12 cellular contexts compared by ENCODE assay signal in the genomic region with DNA sequence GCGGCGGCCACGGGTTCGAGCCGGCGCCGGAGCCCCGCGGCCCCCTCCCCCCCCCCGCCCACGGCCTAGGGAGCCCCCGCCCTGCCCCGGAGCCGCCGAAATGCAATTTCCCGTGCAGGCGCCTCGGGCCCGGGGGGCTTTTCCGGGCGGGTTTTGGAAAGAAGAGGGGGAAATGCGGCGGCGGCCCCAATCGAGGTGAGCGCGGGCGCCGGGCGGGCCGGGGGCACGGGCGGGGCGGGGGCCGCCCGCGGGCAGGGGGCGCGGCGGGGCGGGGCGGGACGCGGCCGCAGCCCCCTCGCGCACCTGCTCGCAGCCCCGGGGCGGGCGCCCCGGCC. TPM values are rescaled to one million over a fixed set of nuclear protein-coding genes. Genes with fewer than 3 reads are reported as not detected.
DNase-seq lines count a peak whose midpoint lies in the region; ATAC-seq, FAIRE-seq and TF ChIP-seq lines count a peak whose summit lies in the region.
"Had no signal": no experiment of that assay in that cellular context is flagged by ENCODE, and none has a peak within 500 bp of the region (broad histone marks: within the 10 kb centered on the region; RNA-seq: fewer than 3 reads in every experiment).

No MANE protein-coding gene starts in this region.

- TF ChIP-seq RAD21 in A549 (conservative IDR thresholded peaks at IDR 0.05 in 1 of 2, IDR thresholded peaks at IDR 0.05 in 1 of 2) = no peak

- TF ChIP-seq EP300 in A549 (IDR thresholded peaks at IDR 0.05) = no peak

- H3F3A ChIP-seq in neural progenitor cell (ENCODE audit: low read depth) = peaks cover 23% of the 10 kb centered on the region

- POLR2A ChIA-PET in A549 (lab: Yijun Ruan, JAX) = no interaction called here
- POLR2A ChIA-PET in HEK293 (lab: Yijun Ruan, JAX) = interaction anchor here (0.6 kb wide), 1 partner anchor 195 kb away, joined by 3 read pairs; no protein-coding TSS in a partner anchor

- H3K4me1 Mint-ChIP-seq in chondrocyte (ENCODE audit: low read depth) = peaks cover 46% of the 10 kb centered on the region
- peaks cover 34% of the 10 kb centered on the region for H3K4me1 Mint-ChIP-seq in neural progenitor cell

- H3K27ac ChIP-seq in A549 (peak overlapping the region; percentile 91 to 96), HEK293 (ENCODE audit: extremely low read depth, low read depth, low read length) (peak overlapping the region; percentile 65; the same call in 1 of the 2 replicates), neural progenitor cell (no peak overlapping the region)

- FAIRE-seq in A549 (lab: Jason Lieb, UNC) = no peak
- FAIRE-seq: endometrium had no signal

- no peaks in the 10 kb centered on the region for H3K27me3 Mint-ChIP-seq in chondrocyte (ENCODE audit: low read depth)
- peaks cover 33% of the 10 kb centered on the region for H3K27me3 Mint-ChIP-seq in neural progenitor cell (ENCODE audit: insufficient read depth, low read depth)

- H4K20me1 ChIP-seq in neural progenitor cell (ENCODE audit: low read depth) = peaks cover 5% of the 10 kb centered on the region

- TF ChIP-seq CTCF in A549 (IDR thresholded peaks at IDR 0.05) = no peak
- no peak for TF ChIP-seq CTCF in HEK293 (tag by site-specific recombination; IDR thresholded peaks at IDR 0.05)
- no peak for TF ChIP-seq CTCF in chondrocyte (IDR thresholded peaks at IDR 0.05)
- TF ChIP-seq CTCF in neural progenitor cell (IDR thresholded peaks at IDR 0.05) = no peak

- no peak for ATAC-seq in A549
- no peak for ATAC-seq in HG03039 (IDR thresholded peaks at IDR 0.05; ENCODE audit: unreplicated experiment)

- H3K9me3 ChIP-seq in A549 (no peaks in the 10 kb centered on the region), HEK293 (ENCODE audit: control insufficient read depth, insufficient read depth, low read depth, low read length) (no peaks in the 10 kb centered on the region), neural progenitor cell (ENCODE audit: low read depth) (no peaks in the 10 kb centered on the region)

- no peaks in the 10 kb centered on the region; a peak in 1 of 3 replicates for H3K36me3 ChIP-seq in HEK293 (ENCODE audit: control insufficient read depth in 2 of 2, insufficient read depth in 1 of 2, low read length in 2 of 2)
- no peaks in the 10 kb centered on the region for H3K36me3 ChIP-seq in neural progenitor cell

- CTCF ChIA-PET in A549 (lab: Yijun Ruan, JAX) = interaction anchor here (1.0 to 20.6 kb wide), 5 partner anchors 15 to 81 kb away, joined by 3 to 271 read pairs (median 48); partner anchors contain the start of gene ZSWIM4
- CTCF ChIA-PET in HEK293 (lab: Yijun Ruan, JAX) = interaction anchor here (1.9 kb wide), 1 partner anchor 44 kb away, joined by 4 read pairs; no protein-coding TSS in a partner anchor

- no peak for DNase-seq in A549 (ENCODE audit: low read depth in 1 of 2, low spot score in 1 of 2)
- DNase-seq in chondrocyte (ENCODE audit: low spot score) = no peak
- DNase-seq in neural progenitor cell (ENCODE audit: low spot score) = no peak
- no peak for DNase-seq in stimulated activated naive CD4-positive, alpha-beta T cell (lab: John Stamatoyannopoulos, UW)
- DNase-seq in NCI-H2081 (lab: John Stamatoyannopoulos, UW) = no peak
- no peak for DNase-seq in activated T-cell treated with anti-CD3 and anti-CD28 coated beads, Interleukin-2, amount 50 U/mL, for 48 hours
- DNase-seq: MM.1S, SHP77 treated with DMSO at 0.1 percent for 48 hours had no signal

- H3K9ac ChIP-seq in neural progenitor cell = no peak overlapping the region

- H3K4me2 ChIP-seq in A549 (peak overlapping the region; percentile 97), neural progenitor cell (peak overlapping the region; percentile 86)

- no CpG with 5 or more reads among the region's 52 CpGs for WGBS in A549 (ENCODE audit: missing lambda C conversion rate)

- no peak for TF ChIP-seq POLR2A in A549 (IDR thresholded peaks at IDR 0.05; ENCODE audit: low read length)

- no peak overlapping the region for H2AFZ ChIP-seq in neural progenitor cell (replicated peaks)

- H3K4me3 ChIP-seq in A549 (peak overlapping the region; percentile 88), HEK293 (ENCODE audit: low read depth, low read length) (peak overlapping the region; percentile 60), neural progenitor cell (peak overlapping the region; percentile 61)

- peak overlapping the region; percentile 45 for H3K4me3 Mint-ChIP-seq in chondrocyte (ENCODE audit: unreplicated experiment)
- no peak overlapping the region for H3K4me3 Mint-ChIP-seq in neural progenitor cell

- H3K27me3 ChIP-seq in neural progenitor cell = peaks cover 83% of the 10 kb centered on the region

- H3K27ac Mint-ChIP-seq in chondrocyte (ENCODE audit: unreplicated experiment) (no peak overlapping the region), neural progenitor cell (no peak overlapping the region)

- no peaks in the 10 kb centered on the region for H3K9me3 Mint-ChIP-seq in chondrocyte (ENCODE audit: low read depth)
- H3K9me3 Mint-ChIP-seq in neural progenitor cell = no peaks in the 10 kb centered on the region
- H3K9me3 Mint-ChIP-seq: CD8-positive, alpha-beta memory T cell had no signal

- no peaks in the 10 kb centered on the region for H3K79me2 ChIP-seq in neural progenitor cell (ENCODE audit: low read depth)

- H3K4me1 ChIP-seq in A549 (peaks cover 43% of the 10 kb centered on the region), HEK293 (ENCODE audit: control insufficient read depth, insufficient read depth, low read length) (no peaks in the 10 kb centered on the region; the same call in 1 of the 2 replicates), neural progenitor cell (peaks cover 6% of the 10 kb centered on the region)

- H3K36me3 Mint-ChIP-seq in chondrocyte (ENCODE audit: low read depth) = no peaks in the 10 kb centered on the region
- peaks cover 2% of the 10 kb centered on the region for H3K36me3 Mint-ChIP-seq in neural progenitor cell

TF ChIP-seq in A549, 52 proteins besides CTCF, POLR2A, EP300 and RAD21 (continues in another document):
- TF ChIP-seq TP53 (CRISPR knock-in tag; IDR thresholded peaks at IDR 0.05) = no peak
- no peak for TF ChIP-seq ZSCAN20 (CRISPR knock-in tag; IDR thresholded peaks at IDR 0.05)
- TF ChIP-seq, protein P1, sequence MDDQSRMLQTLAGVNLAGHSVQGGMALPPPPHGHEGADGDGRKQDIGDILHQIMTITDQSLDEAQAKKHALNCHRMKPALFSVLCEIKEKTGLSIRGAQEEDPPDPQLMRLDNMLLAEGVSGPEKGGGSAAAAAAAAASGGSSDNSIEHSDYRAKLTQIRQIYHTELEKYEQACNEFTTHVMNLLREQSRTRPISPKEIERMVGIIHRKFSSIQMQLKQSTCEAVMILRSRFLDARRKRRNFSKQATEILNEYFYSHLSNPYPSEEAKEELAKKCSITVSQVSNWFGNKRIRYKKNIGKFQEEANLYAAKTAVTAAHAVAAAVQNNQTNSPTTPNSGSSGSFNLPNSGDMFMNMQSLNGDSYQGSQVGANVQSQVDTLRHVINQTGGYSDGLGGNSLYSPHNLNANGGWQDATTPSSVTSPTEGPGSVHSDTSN (IDR thresholded peaks at IDR 0.05) = no peak
- TF ChIP-seq CBX8 (IDR thresholded peaks at IDR 0.05) = no peak
- no peak for TF ChIP-seq ZNF302 (CRISPR knock-in tag; IDR thresholded peaks at IDR 0.05)
- TF ChIP-seq BHLHE40 (IDR thresholded peaks at IDR 0.05; ENCODE audit: low read depth, low read length) = no peak
- TF ChIP-seq PHF8 (IDR thresholded peaks at IDR 0.05; ENCODE audit: borderline replicate concordance, low read depth) = no peak
- TF ChIP-seq HOXA7 (CRISPR knock-in tag; IDR thresholded peaks at IDR 0.05) = no peak

TF ChIP-seq in HEK293, 187 proteins besides CTCF, POLR2A, EP300 and RAD21 (continues in another document):
- TF ChIP-seq KLF10 (tag by site-specific recombination; IDR thresholded peaks at IDR 0.05) = no peak
- TF ChIP-seq ZNF211 (tag by site-specific recombination; IDR thresholded peaks at IDR 0.05; ENCODE audit: low read depth) = no peak
- TF ChIP-seq, protein P2, sequence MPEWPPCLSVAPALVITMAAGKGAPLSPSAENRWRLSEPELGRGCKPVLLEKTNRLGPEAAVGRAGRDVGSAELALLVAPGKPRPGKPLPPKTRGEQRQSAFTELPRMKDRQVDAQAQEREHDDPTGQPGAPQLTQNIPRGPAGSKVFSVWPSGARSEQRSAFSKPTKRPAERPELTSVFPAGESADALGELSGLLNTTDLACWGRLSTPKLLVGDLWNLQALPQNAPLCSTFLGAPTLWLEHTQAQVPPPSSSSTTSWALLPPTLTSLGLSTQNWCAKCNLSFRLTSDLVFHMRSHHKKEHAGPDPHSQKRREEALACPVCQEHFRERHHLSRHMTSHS (tag by site-specific recombination; IDR thresholded peaks at IDR 0.05) = no peak
- TF ChIP-seq ZNF549 (tag by site-specific recombination; IDR thresholded peaks at IDR 0.05) = no peak
- TF ChIP-seq OVOL3 (tag by site-specific recombination; IDR thresholded peaks at IDR 0.05) = no peak
- no peak for TF ChIP-seq ZNF214 (tag by site-specific recombination; IDR thresholded peaks at IDR 0.05; ENCODE audit: borderline replicate concordance)
- no peak for TF ChIP-seq MEIS1 (CRISPR knock-in tag; IDR thresholded peaks at IDR 0.05; ENCODE audit: borderline replicate concordance)
- TF ChIP-seq ZFP69B (tag by site-specific recombination; IDR thresholded peaks at IDR 0.05) = no peak

RNA-seq across cellular contexts. Expression of gene NANOS3, which starts 11.7 kb away (rescaled TPM):
- polyA plus RNA-seq in A549 (2011; rRNA removed) (0.31 and 0.53 TPM in 2 replicates), A549 (2017; fragmentation: RNase III; extraction: RNeasy Plus Mini Kit Qiagen cat#74134 plus additional on column Dnase treatment) (0.78 to 1.2 TPM (median 1.1 TPM) in 3 replicates)
- polyA plus RNA-seq in A549 (2012; cell fraction: cytosol; rRNA removed) = 0.79 and 1.8 TPM in 2 replicates
- 2.4 and 2.7 TPM in 2 replicates for polyA plus RNA-seq in A549 (2012; cell fraction: nucleus; rRNA removed)
- polyA minus RNA-seq in A549 (2011; rRNA and poly(A)+ RNA removed) = not detected in 2 replicates
- total RNA-seq in chondrocyte (4.4 to 6.7 TPM (median 4.7 TPM) in 3 replicates), neural progenitor cell (ENCODE audit: low replicate concordance) (not detected in 2 replicates)
- polyA plus RNA-seq: CD8-positive, alpha-beta memory T cell had no signal

RNA-seq across cellular contexts. Expression of gene BRME1, which starts 40.7 kb away (rescaled TPM):
- polyA plus RNA-seq in A549 (2011; rRNA removed) (0.09 and 0.12 TPM in 2 replicates), A549 (2017; fragmentation: RNase III; extraction: RNeasy Plus Mini Kit Qiagen cat#74134 plus additional on column Dnase treatment) (1.1 to 2.3 TPM (median 1.2 TPM) in 3 replicates)
- polyA plus RNA-seq in A549 (2012; cell fraction: cytosol; rRNA removed) = 0.21 and 0.31 TPM in 2 replicates
- 0.92 and 1.1 TPM in 2 replicates for polyA plus RNA-seq in A549 (2012; cell fraction: nucleus; rRNA removed)
- 0.29 TPM in 2 replicates for polyA minus RNA-seq in A549 (2011; rRNA and poly(A)+ RNA removed)
- total RNA-seq in chondrocyte (2.9 to 3.5 TPM (median 3.0 TPM) in 3 replicates), neural progenitor cell (ENCODE audit: low replicate concordance) (0.49 and 4.1 TPM in 2 replicates)

RNA-seq across cellular contexts. Expression of gene CC2D1A, which starts 40.8 kb away (rescaled TPM):
- 4.7 and 4.8 TPM in 2 replicates for polyA plus RNA-seq in A549 (2011; rRNA removed)
- 10.0 and 12.1 TPM in 2 replicates for polyA plus RNA-seq in A549 (2012; cell fraction: cytosol; rRNA removed)
- 28.8 and 38.8 TPM in 2 replicates for polyA plus RNA-seq in A549 (2012; cell fraction: nucleus; rRNA removed)
- 13.9 to 15.3 TPM (median 14.0 TPM) in 3 replicates for polyA plus RNA-seq in A549 (2017; fragmentation: RNase III; extraction: RNeasy Plus Mini Kit Qiagen cat#74134 plus additional on column Dnase treatment)
- 7.6 and 9.0 TPM in 2 replicates for polyA minus RNA-seq in A549 (2011; rRNA and poly(A)+ RNA removed)
- total RNA-seq in chondrocyte = 33.7 to 42.9 TPM (median 35.2 TPM) in 3 replicates
- 8.1 and 22.0 TPM in 2 replicates for total RNA-seq in neural progenitor cell (ENCODE audit: low replicate concordance)
